Comparison of ENCODE assay signal across 8 cellular contexts in genomic region chr12:96034631-96035282, GRCh38.
DNase-seq lines count a peak whose midpoint lies in the region; ATAC-seq and TF ChIP-seq lines count a peak whose summit lies in the region.

No MANE protein-coding gene starts in this region.

- H3K4me1 ChIP-seq in neuron (ENCODE audit: insufficient read depth, low read length) = peaks cover 3% of the 10 kb centered on the region

- H3K9me3 ChIP-seq in neuron (ENCODE audit: low read length) = no peaks in the 10 kb centered on the region

- ATAC-seq in HG02840 (IDR thresholded peaks at IDR 0.05; ENCODE audit: low FRiP score, unreplicated experiment) = peak; percentile 7
- ATAC-seq in GM19395 (IDR thresholded peaks at IDR 0.05; ENCODE audit: unreplicated experiment) = no peak
- ATAC-seq in GM18519 (IDR thresholded peaks at IDR 0.05; ENCODE audit: low FRiP score, unreplicated experiment) = no peak

- peak overlapping the region; percentile 78 for H2AFZ ChIP-seq in neuron (ENCODE audit: low read depth, low read length)

- H3K4me3 ChIP-seq in fibroblast of mammary gland (ENCODE audit: control insufficient read depth, low read depth, low read length) = peak overlapping the region; percentile 83
- H3K4me3 ChIP-seq in neuron (ENCODE audit: low read length) = peak overlapping the region; percentile 92

- peak; percentile 22 for DNase-seq in NOMO-1 treated with DMSO at 0.1 percent for 48 hours (lab: John Stamatoyannopoulos, UW; ENCODE audit: unreplicated experiment)
- no peak for DNase-seq in NOMO-1 (lab: John Stamatoyannopoulos, UW; ENCODE audit: unreplicated experiment in 2 of 2)
- DNase-seq in RKO (ENCODE audit: low spot score) = peak; percentile 65
- DNase-seq in fibroblast of mammary gland (ENCODE audit: low read depth) = peak; percentile 35

- no peaks in the 10 kb centered on the region for H3K27me3 ChIP-seq in neuron (ENCODE audit: insufficient read depth, low read length)

- TF ChIP-seq CTCF in fibroblast of mammary gland (conservative IDR thresholded peaks at IDR 0.05; ENCODE audit: control insufficient read depth, insufficient read depth, low read depth, low read length) = no peak

- no peaks in the 10 kb centered on the region for H3K36me3 ChIP-seq in neuron (ENCODE audit: insufficient read depth, low read length)

Comparison
In these comparisons a context has a peak if more than half of its experiments do, and no peak if none do; other contexts are left out.
1. DNase-seq: peak in NOMO-1 treated with DMSO at 0.1 percent for 48 hours (single experiment), RKO (single experiment) and fibroblast of mammary gland (single experiment); none in NOMO-1 (0 of 2).